7 cellular contexts compared by ENCODE assay signal in genomic region chr9:137129089-137129455, GRCh38. TPM values are rescaled to one million over a fixed set of nuclear protein-coding genes. Genes with fewer than 3 reads are reported as not detected.
DNase-seq lines count a peak whose midpoint lies in the region; ATAC-seq lines count a peak whose summit lies in the region.

No MANE protein-coding gene starts in this region.

- peaks cover 11 to 20% (median 11%) of the 10 kb centered on the region in 3 donors for H3K27me3 Mint-ChIP-seq in immature natural killer cell (ENCODE audit: low read depth in 3 of 3)
- peaks cover 7% of the 10 kb centered on the region for H3K27me3 Mint-ChIP-seq in stimulated activated naive CD8-positive, alpha-beta T cell treated with anti-CD3 and anti-CD28 coated beads, Interleukin-15, Interleukin-2, amounts not matched to agents 100 ng/mL and 50 ng/mL, for 24 hours

- peaks cover 21% of the 10 kb centered on the region for H3K4me1 ChIP-seq in adipocyte (ENCODE audit: control insufficient read depth, insufficient read depth, low read length)

- DNase-seq in adipocyte (ENCODE audit: low read depth) (peak; percentile 52), immature natural killer cell (peak in 1 of 3 donors; percentile 15), sciatic nerve (ENCODE audit: low spot score) (no peak)

- H3K4me1 Mint-ChIP-seq in immature natural killer cell = peaks cover 30 to 31% of the 10 kb centered on the region in 2 donors
- H3K4me1 Mint-ChIP-seq in stimulated activated naive CD8-positive, alpha-beta T cell treated with anti-CD3 and anti-CD28 coated beads, Interleukin-15, Interleukin-2, amounts not matched to agents 100 ng/mL and 50 ng/mL, for 24 hours (ENCODE audit: low read depth) = peaks cover 31% of the 10 kb centered on the region

- peak overlapping the region; percentile 70 to 90 (median 80) for H3K27ac Mint-ChIP-seq in immature natural killer cell
- peak overlapping the region; percentile 90 for H3K27ac Mint-ChIP-seq in stimulated activated naive CD8-positive, alpha-beta T cell treated with anti-CD3 and anti-CD28 coated beads, Interleukin-15, Interleukin-2, amounts not matched to agents 100 ng/mL and 50 ng/mL, for 24 hours

- H3K9me3 ChIP-seq in adipocyte (ENCODE audit: control insufficient read depth, low read length) = no peaks in the 10 kb centered on the region

- no peaks in the 10 kb centered on the region for H3K36me3 ChIP-seq in adipocyte (ENCODE audit: control insufficient read depth, insufficient read depth, low read length, severe bottlenecking)

- H3K4me3 Mint-ChIP-seq in immature natural killer cell = peak overlapping the region; percentile 81 to 95 (median 86)
- H3K4me3 Mint-ChIP-seq in stimulated activated naive CD8-positive, alpha-beta T cell treated with anti-CD3 and anti-CD28 coated beads, Interleukin-15, Interleukin-2, amounts not matched to agents 100 ng/mL and 50 ng/mL, for 24 hours = peak overlapping the region; percentile 90

- peak; percentile 3 for ATAC-seq in GM19328 (IDR thresholded peaks at IDR 0.05; ENCODE audit: unreplicated experiment)
- ATAC-seq in HG03342 (IDR thresholded peaks at IDR 0.05; ENCODE audit: unreplicated experiment) = peak; percentile 14
- no peak for ATAC-seq in sciatic nerve
- ATAC-seq in GM18868 (IDR thresholded peaks at IDR 0.05; ENCODE audit: unreplicated experiment) = no peak

- H3K27me3 ChIP-seq in adipocyte (replicated peaks; ENCODE audit: control insufficient read depth, insufficient read depth, low read length) = no peaks in the 10 kb centered on the region

- H3K4me3 ChIP-seq in adipocyte (ENCODE audit: low read length) = peak overlapping the region; percentile 84

- no peaks in the 10 kb centered on the region for H3K36me3 Mint-ChIP-seq in immature natural killer cell
- H3K36me3 Mint-ChIP-seq in stimulated activated naive CD8-positive, alpha-beta T cell treated with anti-CD3 and anti-CD28 coated beads, Interleukin-15, Interleukin-2, amounts not matched to agents 100 ng/mL and 50 ng/mL, for 24 hours (ENCODE audit: low read depth) = peaks cover 8% of the 10 kb centered on the region

- H3K9me3 Mint-ChIP-seq in immature natural killer cell = peaks cover 0 to 2% (median 0%) of the 10 kb centered on the region in 6 donors
- no peaks in the 10 kb centered on the region for H3K9me3 Mint-ChIP-seq in stimulated activated naive CD8-positive, alpha-beta T cell treated with anti-CD3 and anti-CD28 coated beads, Interleukin-15, Interleukin-2, amounts not matched to agents 100 ng/mL and 50 ng/mL, for 24 hours

- peak overlapping the region; percentile 87 for H3K9ac ChIP-seq in adipocyte (ENCODE audit: low read length)

- intact Hi-C loops in sciatic nerve (cut with DNase I) = no loop called here

RNA-seq across cellular contexts. Expression of gene GRIN1, which starts 9.9 kb away (rescaled TPM):
- not detected for polyA plus RNA-seq in immature natural killer cell
- total RNA-seq in sciatic nerve = not detected

RNA-seq across cellular contexts. Expression of gene DPP7, which starts 14.5 kb away (rescaled TPM):
- 100 to 1,000 TPM; 136 to 176 (median 168) TPM for polyA plus RNA-seq in immature natural killer cell
- total RNA-seq in sciatic nerve = 127 TPM

RNA-seq across cellular contexts. Expression of gene LRRC26, which starts 40.8 kb away (rescaled TPM):
- polyA plus RNA-seq in immature natural killer cell = 1 to 10 TPM in 1 of 3 donors, under 1 TPM in 1, not detected in 1; 0.22 to 2.1 TPM
- not detected for total RNA-seq in sciatic nerve

RNA-seq across cellular contexts. Expression of gene MAN1B1, which starts 42.3 kb away (rescaled TPM):
- polyA plus RNA-seq in immature natural killer cell = 10 to 100 TPM; 59.7 to 71.8 (median 66.1) TPM
- total RNA-seq in sciatic nerve = 48.3 TPM

RNA-seq across cellular contexts. Expression of gene TMEM210, which starts 42.8 kb away (rescaled TPM):
- not detected for polyA plus RNA-seq in immature natural killer cell
- total RNA-seq in sciatic nerve = not detected

Comparison
In these comparisons a context has a peak if more than half of its experiments do, and no peak if none do; other contexts are left out.
1. ATAC-seq: peak in GM19328 (single experiment) and HG03342 (single experiment); none in sciatic nerve (single experiment) and GM18868 (single experiment).